8 cellular contexts compared by ENCODE assay signal in genomic region chr20:20360464-20360863, GRCh38. TPM values are rescaled to one million over a fixed set of nuclear protein-coding genes. Genes with fewer than 3 reads are reported as not detected.
A peak's percentile ranks its signal among the peaks of the same experiment; 100 is the strongest.
DNase-seq lines count a peak whose midpoint lies in the region; ATAC-seq and TF ChIP-seq lines count a peak whose summit lies in the region.

No MANE protein-coding gene starts in this region.

- 0 out of 2 replicates have a peak, but pooled peaks cover 5% of the 10 kb centered on the region for H3F3A ChIP-seq in SU-DHL-6 (ENCODE audit: insufficient read depth)

- intact Hi-C loops in lower lobe of right lung (cut with DNase I): no loop called here
- intact Hi-C loops in transverse colon (cut with DNase I; ENCODE audit: low total_unique reads): loop anchor here (10.0 kb wide), 1 partner anchor 204 kb away; no protein-coding TSS in a partner anchor

- H3K9ac ChIP-seq in DND-41 (ENCODE audit: low read depth, low read length) (no peak overlapping the region), SU-DHL-6 (ENCODE audit: low read length) (no peak overlapping the region)

- H3K9me3 ChIP-seq in DND-41 (ENCODE audit: insufficient read depth, low read length, severe bottlenecking) (peaks cover 5% of the 10 kb centered on the region), SU-DHL-6 (ENCODE audit: insufficient read depth, low read length) (no peaks in the 10 kb centered on the region), lower lobe of right lung (no peaks in the 10 kb centered on the region), transverse colon (no peaks in the 10 kb centered on the region)

- ATAC-seq in DND-41 (ENCODE audit: insufficient read depth, low read depth) (peak; percentile 89), GM21723 (IDR thresholded peaks at IDR 0.05; ENCODE audit: unreplicated experiment) (peak; percentile 71), lower lobe of right lung (peak; percentile 76 to 79)

- H3K27ac ChIP-seq in DND-41 (ENCODE audit: low read length): no peak overlapping the region
- H3K27ac ChIP-seq in SU-DHL-6 (ENCODE audit: low read depth, low read length): no peak overlapping the region
- no peak overlapping the region for H3K27ac ChIP-seq in lower lobe of right lung
- H3K27ac ChIP-seq in transverse colon: no peak overlapping the region

- TF ChIP-seq POLR2A in transverse colon (IDR thresholded peaks at IDR 0.05): no peak

- 0 to 5% methylated on average over 5 to 6 of the region's 6 CpGs for WGBS in transverse colon (ENCODE audit: low coverage in 1 of 2), 2 donors

- no peaks in the 10 kb centered on the region for H3K36me3 ChIP-seq in DND-41 (ENCODE audit: insufficient read depth, low read length)
- no peaks in the 10 kb centered on the region for H3K36me3 ChIP-seq in SU-DHL-6 (ENCODE audit: low read length)
- no peaks in the 10 kb centered on the region for H3K36me3 ChIP-seq in lower lobe of right lung
- no peaks in the 10 kb centered on the region for H3K36me3 ChIP-seq in transverse colon

- H3K27me3 ChIP-seq in DND-41 (ENCODE audit: insufficient read depth, low read length, poor library complexity) (peaks cover 22% of the 10 kb centered on the region), SU-DHL-6 (ENCODE audit: low read length) (no peaks in the 10 kb centered on the region), lower lobe of right lung (ENCODE audit: low read depth) (peaks cover 45% of the 10 kb centered on the region), transverse colon (peaks cover 71% of the 10 kb centered on the region)

- no peaks in the 10 kb centered on the region for H3K9me2 ChIP-seq in SU-DHL-6 (replicated peaks; ENCODE audit: insufficient read depth, low read length)

- H3K4me3 ChIP-seq in DND-41 (ENCODE audit: low read depth in 1 of 2, low read length in 2 of 2) (no peak overlapping the region), SU-DHL-6 (ENCODE audit: insufficient read depth, low read length, poor library complexity, severe bottlenecking) (no peak overlapping the region), lower lobe of right lung (no peak overlapping the region), transverse colon (no peak overlapping the region)

- H4K20me1 ChIP-seq in DND-41 (ENCODE audit: insufficient read depth, low read length) (no peaks in the 10 kb centered on the region), SU-DHL-6 (ENCODE audit: low read depth, low read length) (no peaks in the 10 kb centered on the region)

- no peak overlapping the region for H3K4me2 ChIP-seq in DND-41 (ENCODE audit: insufficient read depth, low read length)
- H3K4me2 ChIP-seq in SU-DHL-6 (ENCODE audit: low read depth, low read length, poor library complexity, severe bottlenecking): no peak overlapping the region

- H2AFZ ChIP-seq in DND-41 (ENCODE audit: low read depth, low read length) (no peak overlapping the region), SU-DHL-6 (ENCODE audit: low read depth, low read length, severe bottlenecking) (no peak overlapping the region)

- no peak for TF ChIP-seq EP300 in transverse colon (IDR thresholded peaks at IDR 0.05; ENCODE audit: low read depth)

- H3K79me2 ChIP-seq in DND-41 (ENCODE audit: insufficient read depth, low read length) (no peaks in the 10 kb centered on the region), SU-DHL-6 (ENCODE audit: insufficient read depth, low read length) (no peaks in the 10 kb centered on the region)

- DNase-seq in DND-41: peak; percentile 54
- DNase-seq in NCI-H1105 (lab: John Stamatoyannopoulos, UW): peak; percentile 82
- peak; percentile 73 for DNase-seq in dermis blood vessel endothelial cell
- no peak for DNase-seq in lower lobe of right lung
- peak; percentile 54 for DNase-seq in transverse colon
- DNase-seq in T1000 (lab: John Stamatoyannopoulos, UW): no peak

- H3K4me1 ChIP-seq in DND-41 (ENCODE audit: insufficient read depth, low read length): no peaks in the 10 kb centered on the region
- H3K4me1 ChIP-seq in lower lobe of right lung: peaks cover 12% of the 10 kb centered on the region
- H3K4me1 ChIP-seq in transverse colon: peaks cover 6 to 26% (median 15%) of the 10 kb centered on the region in 4 donors

- TF ChIP-seq CTCF in DND-41 (IDR thresholded peaks at IDR 0.05; ENCODE audit: borderline replicate concordance, extremely low read depth, low read length, poor library complexity, severe bottlenecking) (peak; percentile 81), SU-DHL-6 (IDR thresholded peaks at IDR 0.05; ENCODE audit: insufficient read depth, low read length, poor library complexity, severe bottlenecking) (peak; percentile 51), lower lobe of right lung (IDR thresholded peaks at IDR 0.05) (peak; percentile 64), transverse colon (IDR thresholded peaks at IDR 0.05) (peak; percentile 72 to 86 (median 80))

- in situ Hi-C loops in transverse colon (cut with MboI; ENCODE audit: low pct_ligation_motif_present in 1 of 4, low pct_unique_long_range_greater_than_20kb in 1 of 4, low sequenced_read_pairs in 3 of 4): loop anchor here in 3 of 4 donors (25.0 kb wide), 1 partner anchor 202 kb away; no protein-coding TSS in a partner anchor

RNA-seq across cellular contexts. Expression of gene INSM1, which starts 7.4 kb away (rescaled TPM):
- total RNA-seq in dermis blood vessel endothelial cell (not detected in 2 replicates), lower lobe of right lung (not detected), transverse colon (1 to 10 TPM in 2 of 4 donors, under 1 TPM in 2; 0.60 to 3.0 (median 1.4) TPM)

Comparison
In these comparisons a context has a peak if more than half of its experiments do, and no peak if none do; other contexts are left out.
1. DNase-seq: peak in DND-41 (single experiment), NCI-H1105 (single experiment), dermis blood vessel endothelial cell (single experiment) and transverse colon (single experiment); none in lower lobe of right lung (single experiment) and T1000 (single experiment).
2. Peak in every context shown above with its lines, with median percentiles within 50 percentile points of each other: ATAC-seq and CTCF ChIP-seq.